ENCODE assay signal across 1 cellular context in the genomic region with DNA sequence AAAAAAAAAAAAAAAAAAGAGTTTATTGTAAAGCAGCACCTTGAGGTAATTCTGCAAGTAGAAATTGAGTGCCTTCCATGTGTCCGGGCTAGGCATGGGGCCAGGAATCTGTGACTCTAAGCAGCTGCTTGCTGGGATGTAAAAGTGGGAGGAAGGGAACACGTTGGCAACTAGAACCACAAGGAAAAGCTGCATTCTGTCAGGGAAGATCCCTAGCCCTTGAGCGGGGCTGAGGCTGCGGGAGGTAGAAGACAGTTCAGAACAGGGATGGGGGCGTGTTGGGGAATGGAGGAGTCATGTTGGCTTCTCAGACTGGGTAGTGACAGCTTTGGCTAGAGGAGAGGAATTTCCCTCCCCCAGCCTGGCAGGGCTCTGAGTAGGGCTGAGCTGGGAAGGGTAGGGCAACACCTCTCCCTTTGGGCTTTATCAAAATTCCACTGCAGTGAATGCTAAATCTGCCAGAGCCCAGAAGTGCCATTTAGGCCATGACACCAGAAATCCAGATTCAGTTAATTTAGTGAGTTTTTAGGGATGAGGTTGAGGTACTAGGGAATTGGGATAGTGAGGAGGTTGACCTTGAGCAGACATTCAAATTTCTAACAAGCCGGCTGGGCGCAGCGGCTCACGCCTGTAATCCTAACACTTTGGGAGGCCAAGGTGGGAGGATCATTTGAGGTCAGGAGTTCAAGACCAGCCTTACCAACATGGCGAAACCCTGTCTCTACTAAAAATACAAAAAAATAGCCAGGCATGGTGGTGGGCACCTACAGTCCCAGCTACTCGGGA.
TF ChIP-seq lines count a peak whose summit lies in the region.

No MANE protein-coding gene starts in this region.

TF ChIP-seq in SK-N-SH, 30 proteins besides CTCF, POLR2A, EP300 and RAD21 (continued from another document):
- TF ChIP-seq, protein P1, sequence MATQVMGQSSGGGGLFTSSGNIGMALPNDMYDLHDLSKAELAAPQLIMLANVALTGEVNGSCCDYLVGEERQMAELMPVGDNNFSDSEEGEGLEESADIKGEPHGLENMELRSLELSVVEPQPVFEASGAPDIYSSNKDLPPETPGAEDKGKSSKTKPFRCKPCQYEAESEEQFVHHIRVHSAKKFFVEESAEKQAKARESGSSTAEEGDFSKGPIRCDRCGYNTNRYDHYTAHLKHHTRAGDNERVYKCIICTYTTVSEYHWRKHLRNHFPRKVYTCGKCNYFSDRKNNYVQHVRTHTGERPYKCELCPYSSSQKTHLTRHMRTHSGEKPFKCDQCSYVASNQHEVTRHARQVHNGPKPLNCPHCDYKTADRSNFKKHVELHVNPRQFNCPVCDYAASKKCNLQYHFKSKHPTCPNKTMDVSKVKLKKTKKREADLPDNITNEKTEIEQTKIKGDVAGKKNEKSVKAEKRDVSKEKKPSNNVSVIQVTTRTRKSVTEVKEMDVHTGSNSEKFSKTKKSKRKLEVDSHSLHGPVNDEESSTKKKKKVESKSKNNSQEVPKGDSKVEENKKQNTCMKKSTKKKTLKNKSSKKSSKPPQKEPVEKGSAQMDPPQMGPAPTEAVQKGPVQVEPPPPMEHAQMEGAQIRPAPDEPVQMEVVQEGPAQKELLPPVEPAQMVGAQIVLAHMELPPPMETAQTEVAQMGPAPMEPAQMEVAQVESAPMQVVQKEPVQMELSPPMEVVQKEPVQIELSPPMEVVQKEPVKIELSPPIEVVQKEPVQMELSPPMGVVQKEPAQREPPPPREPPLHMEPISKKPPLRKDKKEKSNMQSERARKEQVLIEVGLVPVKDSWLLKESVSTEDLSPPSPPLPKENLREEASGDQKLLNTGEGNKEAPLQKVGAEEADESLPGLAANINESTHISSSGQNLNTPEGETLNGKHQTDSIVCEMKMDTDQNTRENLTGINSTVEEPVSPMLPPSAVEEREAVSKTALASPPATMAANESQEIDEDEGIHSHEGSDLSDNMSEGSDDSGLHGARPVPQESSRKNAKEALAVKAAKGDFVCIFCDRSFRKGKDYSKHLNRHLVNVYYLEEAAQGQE (IDR thresholded peaks at IDR 0.05; ENCODE audit: low read depth, low read length) = 0 out of 2 replicates have a peak, but pooled peaks have one; percentile 12
- TF ChIP-seq GATA2 (CRISPR knock-in tag; IDR thresholded peaks at IDR 0.05) (no peak), RCOR1 (IDR thresholded peaks at IDR 0.05; ENCODE audit: low read length) (no peak), RXRA (IDR thresholded peaks at IDR 0.05; ENCODE audit: borderline replicate concordance, low read depth) (no peak), NRF1 (IDR thresholded peaks at IDR 0.05; ENCODE audit: low read depth, low read length) (no peak)
